Comparison of ENCODE assay signal across 15 cellular contexts in the genomic region with DNA sequence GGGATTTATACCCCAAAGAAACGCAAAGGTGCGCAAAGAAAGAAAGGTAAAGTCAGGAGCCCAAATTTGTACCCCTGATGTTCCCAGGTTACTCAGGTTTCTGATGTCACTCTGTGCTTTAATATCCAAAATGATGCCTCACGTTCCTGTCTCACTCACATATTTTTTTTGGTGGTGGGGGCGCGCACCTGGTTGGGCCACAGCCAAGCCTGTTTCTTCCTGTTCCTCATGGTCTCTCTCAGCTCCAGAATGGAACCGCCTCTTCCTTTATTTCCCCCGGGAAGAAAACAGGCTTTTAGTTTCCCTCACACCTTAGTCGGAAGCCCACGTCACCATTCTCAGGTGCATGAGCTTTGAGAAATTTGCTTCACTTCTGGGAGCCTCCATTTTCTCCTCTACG.
DNase-seq lines count a peak whose midpoint lies in the region; ATAC-seq and TF ChIP-seq lines count a peak whose summit lies in the region.
"Had no signal": no experiment of that assay in that cellular context is flagged by ENCODE, and none has a peak within 500 bp of the region (broad histone marks: within the 10 kb centered on the region; RNA-seq: fewer than 3 reads in every experiment).

No MANE protein-coding gene starts in this region.

- H3K27ac Mint-ChIP-seq in central memory CD8-positive, alpha-beta T cell (ENCODE audit: low read depth) = peak overlapping the region; percentile 54
- H3K27ac Mint-ChIP-seq in activated naive CD4-positive, alpha-beta T cell treated with anti-CD3 and anti-CD28 coated beads, Interleukin-2, amount 50 U/mL, for 72 hours = no peak overlapping the region

- no peaks in the 10 kb centered on the region for H3K36me3 Mint-ChIP-seq in central memory CD8-positive, alpha-beta T cell (ENCODE audit: insufficient read depth)
- no peaks in the 10 kb centered on the region for H3K36me3 Mint-ChIP-seq in activated naive CD4-positive, alpha-beta T cell treated with anti-CD3 and anti-CD28 coated beads, Interleukin-2, amount 50 U/mL, for 72 hours

- peak overlapping the region; percentile 15 for H3K4me3 ChIP-seq in OCI-LY1 (ENCODE audit: low read depth, low read length, poor library complexity, severe bottlenecking)
- no peak overlapping the region for H3K4me3 ChIP-seq in parathyroid adenoma (ENCODE audit: low read depth, low read length)

- H3K9ac ChIP-seq in OCI-LY1 (ENCODE audit: low read length) (peak overlapping the region; percentile 70), parathyroid adenoma (no peak overlapping the region)

- peaks cover 7% of the 10 kb centered on the region for H3K27me3 Mint-ChIP-seq in central memory CD8-positive, alpha-beta T cell

- H3K4me2 ChIP-seq in OCI-LY1 (ENCODE audit: low read length) (peak overlapping the region; percentile 54), parathyroid adenoma (ENCODE audit: low read length) (no peak overlapping the region)

- H3K4me1 ChIP-seq in OCI-LY1 (ENCODE audit: insufficient read depth, low read length, severe bottlenecking) = peaks cover 93% of the 10 kb centered on the region
- peaks cover 39% of the 10 kb centered on the region for H3K4me1 ChIP-seq in parathyroid adenoma

- H3K9me3 Mint-ChIP-seq in central memory CD8-positive, alpha-beta T cell = no peaks in the 10 kb centered on the region
- no peaks in the 10 kb centered on the region for H3K9me3 Mint-ChIP-seq in activated naive CD4-positive, alpha-beta T cell treated with anti-CD3 and anti-CD28 coated beads, Interleukin-2, amount 50 U/mL, for 72 hours
- H3K9me3 Mint-ChIP-seq: H9 had no signal

- H3K4me3 Mint-ChIP-seq in central memory CD8-positive, alpha-beta T cell = no peak overlapping the region
- H3K4me3 Mint-ChIP-seq: H9 had no signal

- H3K9me2 ChIP-seq in OCI-LY1 (ENCODE audit: low read depth, low read length) = no peaks in the 10 kb centered on the region

- no peaks in the 10 kb centered on the region for H4K20me1 ChIP-seq in OCI-LY1 (ENCODE audit: insufficient read depth, low read length)

- H3F3A ChIP-seq in OCI-LY1 (ENCODE audit: insufficient read depth, low read length) = peaks cover 8% of the 10 kb centered on the region

- H3K4me1 Mint-ChIP-seq in central memory CD8-positive, alpha-beta T cell = no peaks in the 10 kb centered on the region

- H3K36me3 ChIP-seq in OCI-LY1 (ENCODE audit: insufficient read depth, low read length) = peaks cover 15% of the 10 kb centered on the region; the same call in 1 of the 2 replicates
- no peaks in the 10 kb centered on the region for H3K36me3 ChIP-seq in parathyroid adenoma (ENCODE audit: control insufficient read depth, insufficient read depth, low read length)

- DNase-seq in DMS79 (lab: John Stamatoyannopoulos, UW) (peak; percentile 31), epidermal melanocyte (ENCODE audit: insufficient read length, low spot score) (no peak)
- DNase-seq in central memory CD8-positive, alpha-beta T cell (ENCODE audit: low spot score in 2 of 2) = no peak
- no peak for DNase-seq in activated naive CD4-positive, alpha-beta T cell treated with anti-CD3 and anti-CD28 coated beads, Interleukin-2, amount 50 U/mL, for 72 hours (ENCODE audit: low spot score in 2 of 2)
- DNase-seq: COR-L47, DMS 273 treated with DMSO at 0.1 percent for 48 hours, H9, KBM-7, NCI-H187, NCI-H226, NCI-H524 treated with DMSO at 0.1 percent for 48 hours, Right ventricle myocardium superior had no signal

- no peak for ATAC-seq in central memory CD8-positive, alpha-beta T cell (replicated peaks; ENCODE audit: extremely low read depth, poor library complexity, severe bottlenecking)
- ATAC-seq in activated naive CD4-positive, alpha-beta T cell treated with anti-CD3 and anti-CD28 coated beads, Interleukin-2, amount 50 U/mL, for 72 hours = no peak
- no peak for ATAC-seq in HG02884 (IDR thresholded peaks at IDR 0.05; ENCODE audit: unreplicated experiment)

- H3K9me3 ChIP-seq in OCI-LY1 (ENCODE audit: low read length) (no peaks in the 10 kb centered on the region), parathyroid adenoma (ENCODE audit: control insufficient read depth, low read length) (no peaks in the 10 kb centered on the region)

- TF ChIP-seq CTCF in OCI-LY1 (IDR thresholded peaks at IDR 0.05; ENCODE audit: low read length) (no peak), parathyroid adenoma (IDR thresholded peaks at IDR 0.05) (no peak)

- no peaks in the 10 kb centered on the region for H3K27me3 ChIP-seq in OCI-LY1 (ENCODE audit: insufficient read depth, low read length)
- H3K27me3 ChIP-seq in parathyroid adenoma (ENCODE audit: control insufficient read depth, insufficient read depth, low read length) = no peaks in the 10 kb centered on the region

- peak overlapping the region; percentile 99 for H3K27ac ChIP-seq in OCI-LY1 (ENCODE audit: low read depth, low read length, poor library complexity, severe bottlenecking)
- H3K27ac ChIP-seq in parathyroid adenoma = peak overlapping the region; percentile 57

- H3K79me2 ChIP-seq in OCI-LY1 (ENCODE audit: insufficient read depth, low read length) (no peaks in the 10 kb centered on the region), parathyroid adenoma (no peaks in the 10 kb centered on the region)

- H2AFZ ChIP-seq in OCI-LY1 (ENCODE audit: low read length) = no peak overlapping the region
- peak overlapping the region; percentile 72 for H2AFZ ChIP-seq in parathyroid adenoma
